ENCODE assay signal across 1 cellular context in genomic region chr6:6547111-6547879, GRCh38.
TF ChIP-seq lines count a peak whose summit lies in the region.

No MANE protein-coding gene starts in this region.

TF ChIP-seq in K562, 482 proteins besides CTCF, POLR2A, EP300 and RAD21 (continued from another document):
- TF ChIP-seq ARID3A (IDR thresholded peaks at IDR 0.05; ENCODE audit: borderline replicate concordance, low read depth, low read length): no peak
- no peak for TF ChIP-seq AFF1 (IDR thresholded peaks at IDR 0.05; ENCODE audit: low read depth in 1 of 2, partially characterized antibody in 2 of 2)
- no peak for TF ChIP-seq TCF7 (IDR thresholded peaks at IDR 0.05; ENCODE audit: borderline replicate concordance)
- no peak for TF ChIP-seq FOXA1 (IDR thresholded peaks at IDR 0.05; ENCODE audit: borderline replicate concordance)
- no peak for TF ChIP-seq HNRNPK (IDR thresholded peaks at IDR 0.05; ENCODE audit: low read depth, low read length, poor library complexity, severe bottlenecking)
- no peak for TF ChIP-seq PPARD (CRISPR knock-in tag; IDR thresholded peaks at IDR 0.05)
- TF ChIP-seq NR1H2 (CRISPR knock-in tag; IDR thresholded peaks at IDR 0.05): no peak
- no peak for TF ChIP-seq ZNF143 (CRISPR knock-in tag; IDR thresholded peaks at IDR 0.05)
- TF ChIP-seq THRA (IDR thresholded peaks at IDR 0.05): no peak
- TF ChIP-seq CTBP1 (IDR thresholded peaks at IDR 0.05; ENCODE audit: borderline replicate concordance): peak; percentile 10; the same call in 1 of the 2 replicates
- peak; percentile 61; the same call in 1 of the 2 replicates for TF ChIP-seq XRCC5 (IDR thresholded peaks at IDR 0.05; ENCODE audit: low read depth, low read length)
- TF ChIP-seq CEBPG (CRISPR knock-in tag; IDR thresholded peaks at IDR 0.05): peak; percentile 90
- TF ChIP-seq CEBPG (tag; conservative IDR thresholded peaks at IDR 0.05 in 1 of 2, IDR thresholded peaks at IDR 0.05 in 1 of 2): peak; percentile 71 to 78
- TF ChIP-seq NFIC (IDR thresholded peaks at IDR 0.05): no peak
- TF ChIP-seq ZBTB43 (CRISPR knock-in tag; IDR thresholded peaks at IDR 0.05): no peak
- no peak for TF ChIP-seq YY1 (IDR thresholded peaks at IDR 0.05; ENCODE audit: borderline replicate concordance in 1 of 3, control insufficient read depth in 1 of 3, extremely low read depth in 1 of 3, insufficient read depth in 3 of 3, insufficient read length in 1 of 3, insufficient replicate concordance in 2 of 3, low read depth in 1 of 3, low read length in 2 of 3)
- TF ChIP-seq ZNF347 (CRISPR knock-in tag; IDR thresholded peaks at IDR 0.05; ENCODE audit: low read depth): no peak
- no peak for TF ChIP-seq PTBP1 (IDR thresholded peaks at IDR 0.05; ENCODE audit: low read depth, low read length)
- no peak for TF ChIP-seq SNAPC5 (CRISPR knock-in tag; IDR thresholded peaks at IDR 0.05)
- TF ChIP-seq ZBTB34 (CRISPR knock-in tag; IDR thresholded peaks at IDR 0.05): no peak
- TF ChIP-seq LARP7 (IDR thresholded peaks at IDR 0.05): no peak
- 0 out of 4 replicates have a peak, but pooled peaks of 1 of the 2 experiments have one; percentile 22 for TF ChIP-seq TEAD1 (CRISPR knock-in tag; IDR thresholded peaks at IDR 0.05)
- no peak for TF ChIP-seq YBX1 (IDR thresholded peaks at IDR 0.05)
- TF ChIP-seq ZSCAN29 (IDR thresholded peaks at IDR 0.05): no peak
- no peak for TF ChIP-seq ZBTB1 (CRISPR knock-in tag; IDR thresholded peaks at IDR 0.05; ENCODE audit: borderline replicate concordance, low read depth)
- TF ChIP-seq TFAM (CRISPR knock-in tag; conservative IDR thresholded peaks at IDR 0.05): no peak
- TF ChIP-seq HNRNPUL1 (IDR thresholded peaks at IDR 0.05; ENCODE audit: low read length): no peak
- TF ChIP-seq HINFP (tag; conservative IDR thresholded peaks at IDR 0.05; ENCODE audit: low read depth): no peak
- no peak for TF ChIP-seq ZNF77 (CRISPR knock-in tag; IDR thresholded peaks at IDR 0.05)
- no peak for TF ChIP-seq BDP1 (IDR thresholded peaks at IDR 0.05; ENCODE audit: insufficient read depth, insufficient read length)
- TF ChIP-seq ZNF551 (CRISPR knock-in tag; IDR thresholded peaks at IDR 0.05): no peak
- TF ChIP-seq KLF1 (tag; IDR thresholded peaks at IDR 0.05): no peak
- TF ChIP-seq TOE1 (IDR thresholded peaks at IDR 0.05; ENCODE audit: borderline replicate concordance): no peak
- TF ChIP-seq TOE1 (CRISPR knock-in tag; IDR thresholded peaks at IDR 0.05; ENCODE audit: borderline replicate concordance, low read depth): no peak
- no peak for TF ChIP-seq POLR3A (IDR thresholded peaks at IDR 0.05; ENCODE audit: borderline replicate concordance, extremely low read depth, insufficient read depth, insufficient read length)
- TF ChIP-seq TBP (optimal IDR thresholded peaks at IDR 0.05; ENCODE audit: low read depth, low read length): peak; percentile 29
- no peak for TF ChIP-seq ETV6 (IDR thresholded peaks at IDR 0.05; ENCODE audit: borderline replicate concordance in 1 of 2, low read depth in 2 of 2, low read length in 1 of 2)
- TF ChIP-seq ETV6 (CRISPR knock-in tag; IDR thresholded peaks at IDR 0.05; ENCODE audit: borderline replicate concordance): no peak
- no peak for TF ChIP-seq MCM5 (IDR thresholded peaks at IDR 0.05; ENCODE audit: low read depth)
- no peak for TF ChIP-seq RBBP5 (IDR thresholded peaks at IDR 0.05; ENCODE audit: borderline replicate concordance, insufficient read depth, low read length, poor library complexity, severe bottlenecking)
- 0 out of 2 replicates have a peak, but pooled peaks have one; percentile 31 for TF ChIP-seq KLF16 (IDR thresholded peaks at IDR 0.05)
- TF ChIP-seq SMAD2 (IDR thresholded peaks at IDR 0.05; ENCODE audit: low read depth, low read length): no peak
- TF ChIP-seq ATF7 (IDR thresholded peaks at IDR 0.05): peak; percentile 94
- 0 out of 2 replicates have a peak, but pooled peaks have one; percentile 35 for TF ChIP-seq JUN (IDR thresholded peaks at IDR 0.05; ENCODE audit: borderline replicate concordance, low read depth, low read length)
- TF ChIP-seq JUN (CRISPR knock-in tag; IDR thresholded peaks at IDR 0.05; ENCODE audit: borderline replicate concordance): 0 out of 2 replicates have a peak, but pooled peaks have one; percentile 28
- no peak for TF ChIP-seq STAT6 (CRISPR knock-in tag; IDR thresholded peaks at IDR 0.05)
- TF ChIP-seq PHB2 (IDR thresholded peaks at IDR 0.05; ENCODE audit: low read depth): no peak
- TF ChIP-seq GTF2E2 (tag; IDR thresholded peaks at IDR 0.05): no peak
- TF ChIP-seq HEY1 (CRISPR knock-in tag; IDR thresholded peaks at IDR 0.05; ENCODE audit: borderline replicate concordance): no peak
